ENCODE assay signal across 8 cellular contexts in the genomic region with DNA sequence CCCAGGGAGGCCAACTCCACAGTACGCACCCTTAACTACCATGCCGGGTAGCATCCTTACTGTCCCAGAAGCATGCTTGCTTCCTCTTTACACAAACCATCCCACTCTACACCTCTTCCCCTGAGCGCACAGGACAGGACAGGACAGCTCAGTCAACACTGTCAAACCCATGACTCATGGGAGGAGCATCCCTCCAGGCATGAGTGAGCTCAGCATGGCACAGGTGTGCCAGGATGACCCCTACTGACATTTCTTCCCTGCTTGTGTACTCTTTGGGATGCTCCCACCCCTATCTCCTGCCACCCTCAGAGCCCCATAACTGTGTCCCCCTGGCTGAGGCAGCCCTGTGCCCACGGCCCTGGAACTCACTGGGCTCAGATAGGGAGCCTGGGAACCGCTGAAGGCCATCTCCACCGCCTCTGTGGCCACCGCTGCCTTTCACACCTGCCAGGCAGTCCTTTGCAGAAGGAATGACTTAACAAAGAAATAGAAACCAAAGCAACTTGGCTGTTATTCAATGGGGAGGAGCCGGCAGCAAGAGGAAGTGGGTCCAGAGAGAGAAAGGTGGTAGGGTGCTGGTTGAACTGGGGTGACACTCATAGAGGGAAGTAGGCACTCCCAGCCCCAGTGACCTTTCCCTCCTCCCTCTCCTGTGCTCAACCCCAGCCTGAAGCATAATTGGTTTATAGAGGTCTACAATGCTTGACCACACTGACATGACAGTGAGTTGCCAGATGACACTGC.
A peak's percentile ranks its signal among the peaks of the same experiment; 100 is the strongest.
DNase-seq lines count a peak whose midpoint lies in the region; ATAC-seq and TF ChIP-seq lines count a peak whose summit lies in the region.
"Not testable (repeated sequence)": the region's sequence is repeated elsewhere in the genome, so short reads cannot be mapped to it uniquely, and the experiment has no call there.

No MANE protein-coding gene starts in this region.

- not testable (repeated sequence) for H3K27me3 ChIP-seq in RWPE2 (ENCODE audit: insufficient read depth, poor library complexity, severe bottlenecking); lower lobe of right lung (ENCODE audit: low read depth)

- not testable (repeated sequence) for H3K9me3 ChIP-seq in RWPE2 (ENCODE audit: severe bottlenecking); lower lobe of right lung

- H3K36me3 ChIP-seq in RWPE2 (ENCODE audit: low read depth); lower lobe of right lung: not testable (repeated sequence)

- ATAC-seq in GM18519 (IDR thresholded peaks at IDR 0.05; ENCODE audit: low FRiP score, unreplicated experiment), result peak; percentile 73
- ATAC-seq in GM21447 (IDR thresholded peaks at IDR 0.05; ENCODE audit: unreplicated experiment), result peak; percentile 87
- peak; percentile 91 for ATAC-seq in HG03025 (IDR thresholded peaks at IDR 0.05; ENCODE audit: low FRiP score, unreplicated experiment)
- ATAC-seq in RWPE2 (ENCODE audit: low read depth), result peak; percentile 92
- ATAC-seq in lower lobe of right lung, result peak; percentile 69 to 93

- H3K4me1 ChIP-seq in RWPE2 (ENCODE audit: insufficient read depth, poor library complexity, severe bottlenecking); lower lobe of right lung: not testable (repeated sequence)

- not testable (repeated sequence) for H3K4me3 ChIP-seq in RWPE2 (ENCODE audit: severe bottlenecking); lower lobe of right lung

- DNase-seq in Ammon's horn (ENCODE audit: low spot score) (peak; percentile 7), HT-29 (ENCODE audit: low spot score) (peak; percentile 34), RWPE2 (ENCODE audit: low spot score) (peak; percentile 63), activated gamma-delta T cell treated with Interleukin-2 at 50 U/mL for 16 hours (peak; percentile 8)
- DNase-seq in lower lobe of right lung, result not testable (repeated sequence)

- not testable (repeated sequence) for TF ChIP-seq CTCF in RWPE2 (IDR thresholded peaks at IDR 0.05; ENCODE audit: poor library complexity, severe bottlenecking); lower lobe of right lung (IDR thresholded peaks at IDR 0.05)

- intact Hi-C loops in lower lobe of right lung (cut with DNase I), result not testable (repeated sequence)

- H3K27ac ChIP-seq in RWPE2 (ENCODE audit: poor library complexity, severe bottlenecking); lower lobe of right lung: not testable (repeated sequence)
